11 cellular contexts compared by ENCODE assay signal in genomic region chr2:217995741-217996141, GRCh38. TPM values are rescaled to one million over a fixed set of nuclear protein-coding genes. Genes with fewer than 3 reads are reported as not detected.
DNase-seq lines count a peak whose midpoint lies in the region; ATAC-seq, FAIRE-seq and TF ChIP-seq lines count a peak whose summit lies in the region.
"Had no signal": no experiment of that assay in that cellular context is flagged by ENCODE, and none has a peak within 500 bp of the region (broad histone marks: within the 10 kb centered on the region; RNA-seq: fewer than 3 reads in every experiment).

No MANE protein-coding gene starts in this region.

- no TSS peak for BruUV-seq in IMR-90 (replicated peaks; lab: Mats Ljungman, UMichigan)

- H3K27ac ChIP-seq in IMR-90 (ENCODE audit: insufficient read depth, low read length) (peak overlapping the region; percentile 81), endodermal cell (ENCODE audit: low read depth, low read length) (no peak overlapping the region), mesenchymal stem cell (ENCODE audit: low read length, poor library complexity, severe bottlenecking) (no peak overlapping the region), thoracic aorta (peak overlapping the region; percentile 62 to 74), small intestine (ENCODE audit: low read depth in 1 of 2, low read length in 1 of 2) (no peak overlapping the region)

- CTCF ChIA-PET in IMR-90 (lab: Yijun Ruan, JAX), result no interaction called here

- H2AK5ac ChIP-seq in IMR-90 (ENCODE audit: low read depth, low read length) (peak overlapping the region; percentile 94), mesenchymal stem cell (ENCODE audit: low read length, severe bottlenecking) (peak overlapping the region; percentile 58)

- H3K4me2 ChIP-seq in IMR-90 (ENCODE audit: low read depth, low read length), result peak overlapping the region; percentile 20; the same call in 1 of the 2 replicates
- H3K4me2 ChIP-seq in mesenchymal stem cell (ENCODE audit: low read length, poor library complexity, severe bottlenecking), result no peak overlapping the region

- H4K91ac ChIP-seq in IMR-90 (ENCODE audit: insufficient read depth, low read depth, low read length) (peak overlapping the region; percentile 98), mesenchymal stem cell (ENCODE audit: low read length) (peak overlapping the region; percentile 62)

- H4K20me1 ChIP-seq in IMR-90 (ENCODE audit: insufficient read depth, low read length), result peaks cover 20% of the 10 kb centered on the region; the same call in 1 of the 2 replicates

- peak overlapping the region; percentile 92 for H3K4ac ChIP-seq in IMR-90 (ENCODE audit: low read depth, low read length)
- no peak overlapping the region for H3K4ac ChIP-seq in mesenchymal stem cell (ENCODE audit: low read depth in 1 of 2, low read length in 2 of 2)

- H3K27me3 ChIP-seq in IMR-90 (ENCODE audit: control insufficient read depth, insufficient read depth, low read length) (no peaks in the 10 kb centered on the region), endodermal cell (ENCODE audit: control insufficient read depth, insufficient read depth, low read length, poor library complexity, severe bottlenecking) (no peaks in the 10 kb centered on the region), mesenchymal stem cell (ENCODE audit: control insufficient read depth in 1 of 2, insufficient read depth in 1 of 2, low read length in 2 of 2) (peaks cover 0 to 5% of the 10 kb centered on the region in 2 experiments), thoracic aorta (replicated peaks; ENCODE audit: insufficient read depth) (no peaks in the 10 kb centered on the region), small intestine (ENCODE audit: control insufficient read depth in 2 of 2, insufficient read depth in 2 of 2, low read length in 2 of 2) (no peaks in the 10 kb centered on the region)

- H3K14ac ChIP-seq in IMR-90 (replicated peaks; ENCODE audit: low read depth, low read length) (peak overlapping the region; percentile 60), mesenchymal stem cell (ENCODE audit: low read length in 2 of 2) (peak overlapping the region in 1 of 2 experiments; percentile 71)

- H3K27me3 Mint-ChIP-seq in endodermal cell (ENCODE audit: insufficient read depth), result peaks cover 3% of the 10 kb centered on the region

- in situ Hi-C loops in IMR-90 (cut with MboI; ENCODE audit: low sequenced_read_pairs), result no loop called here

- H3K4me1 ChIP-seq in IMR-90 (ENCODE audit: control insufficient read depth, insufficient read depth, low read length) (peaks cover 49% of the 10 kb centered on the region), endodermal cell (ENCODE audit: control insufficient read depth, insufficient read depth, low read length) (no peaks in the 10 kb centered on the region), mesenchymal stem cell (ENCODE audit: control insufficient read depth, insufficient read depth, low read depth, low read length) (peaks cover 29% of the 10 kb centered on the region), thoracic aorta (ENCODE audit: control insufficient read depth in 1 of 2, low read depth in 2 of 2) (peaks cover 38 to 91% of the 10 kb centered on the region in 2 donors), small intestine (ENCODE audit: control insufficient read depth in 2 of 2, insufficient read depth in 1 of 2, low read depth in 1 of 2, low read length in 1 of 2) (no peaks in the 10 kb centered on the region)

- H2AK9ac ChIP-seq in IMR-90 (replicated peaks; ENCODE audit: low read depth, low read length, poor library complexity), result peak overlapping the region; percentile 96

- DNase-seq in IMR-90 (no peak), endodermal cell (peak; percentile 67), mesenchymal stem cell (no peak), thoracic aorta (ENCODE audit: low spot score) (no peak), small intestine (no peak), GM12892 (ENCODE audit: insufficient read length) (no peak)
- DNase-seq in activated T-cell treated with anti-CD3 and anti-CD28 coated beads, Interleukin-2, amount 50 U/mL, for 1 hour, result no peak
- DNase-seq in effector CD4-positive, alpha-beta T cell, result no peak
- DNase-seq: DND-41, NCI-H1417 had no signal

- H3K79me1 ChIP-seq in IMR-90 (ENCODE audit: low read depth in 1 of 2, low read length in 2 of 2), result peaks cover 42 to 95% of the 10 kb centered on the region in 2 experiments; a peak in 3 of 4 replicates
- H3K79me1 ChIP-seq in mesenchymal stem cell (replicated peaks; ENCODE audit: low read length, poor library complexity, severe bottlenecking), result no peaks in the 10 kb centered on the region

- H3K9me3 ChIP-seq in IMR-90 (ENCODE audit: control insufficient read depth, insufficient read depth, low read length) (no peaks in the 10 kb centered on the region), endodermal cell (ENCODE audit: control insufficient read depth, low read length) (no peaks in the 10 kb centered on the region), mesenchymal stem cell (ENCODE audit: control insufficient read depth, low read length) (no peaks in the 10 kb centered on the region), thoracic aorta (no peaks in the 10 kb centered on the region), small intestine (ENCODE audit: control insufficient read depth, low read depth) (no peaks in the 10 kb centered on the region)

- H4K8ac ChIP-seq in IMR-90 (ENCODE audit: low read depth in 2 of 2, low read length in 2 of 2) (peak overlapping the region; percentile 70 to 88; a peak in 3 of 4 replicates), mesenchymal stem cell (ENCODE audit: low read length) (peak overlapping the region; percentile 27)

- H3K56ac ChIP-seq in IMR-90 (ENCODE audit: extremely low read depth, insufficient read depth, low read length), result peak overlapping the region; percentile 69; the same call in 1 of the 2 replicates

- H3K36me3 Mint-ChIP-seq in endodermal cell (ENCODE audit: low read depth), result no peaks in the 10 kb centered on the region

- peak overlapping the region; percentile 96 for H2BK20ac ChIP-seq in IMR-90 (ENCODE audit: low read depth, low read length)

- WGBS in IMR-90 (ENCODE audit: extremely low coverage in 2 of 2, insufficient read length in 1 of 2), 2 experiments, result no CpG with 5 or more reads among the region's 7 CpGs
- WGBS in endodermal cell (ENCODE audit: insufficient coverage in 1 of 2, insufficient read length in 1 of 2), 2 experiments, result 68% methylated on average over 6 of the region's 7 CpGs; no CpG with 5 or more reads in 1 of the 2 experiments
- 55% methylated on average over 4 of the region's 7 CpGs for WGBS in mesenchymal stem cell
- 11 to 12% (median 12%) methylated on average over 7 of the region's 7 CpGs for WGBS in small intestine, 3 donors

- TF ChIP-seq CTCF in IMR-90 (conservative IDR thresholded peaks at IDR 0.05; ENCODE audit: low read depth, low read length), result no peak
- TF ChIP-seq CTCF in endodermal cell (conservative IDR thresholded peaks at IDR 0.05), result no peak
- TF ChIP-seq CTCF in thoracic aorta (IDR thresholded peaks at IDR 0.05), result no peak

- dilution Hi-C loops in IMR-90 (cut with HindIII; ENCODE audit: low sequenced_read_pairs, unreplicated experiment), result no loop called here

- H3K18ac ChIP-seq in IMR-90 (ENCODE audit: low read depth, low read length) (peak overlapping the region; percentile 54), mesenchymal stem cell (ENCODE audit: low read depth in 1 of 2, low read length in 2 of 2) (peak overlapping the region; percentile 78 to 80)

- peak; percentile 21; the same call in 1 of the 2 replicates for ATAC-seq in IMR-90 (ENCODE audit: low read depth)
- ATAC-seq in thoracic aorta (ENCODE audit: insufficient number of reproducible peaks, low FRiP score, low read depth), result no peak

- intact Hi-C loops in IMR-90 (cut with micrococcal nuclease), result no loop called here

- H2BK120ac ChIP-seq in IMR-90 (ENCODE audit: low read depth, low read length) (peak overlapping the region; percentile 86), mesenchymal stem cell (ENCODE audit: low read depth, low read length) (peak overlapping the region; percentile 6)

- H3K4me1 Mint-ChIP-seq in endodermal cell, result peaks cover 8% of the 10 kb centered on the region

- POLR2A ChIA-PET in IMR-90 (lab: Charles Lee; ENCODE audit: unreplicated experiment), result no interaction called here

- peak overlapping the region in 1 of 2 experiments; percentile 82 for H2BK12ac ChIP-seq in mesenchymal stem cell (ENCODE audit: low read length in 2 of 2)

- H3K27ac Mint-ChIP-seq in endodermal cell, result no peak overlapping the region

- H2BK15ac ChIP-seq in IMR-90 (ENCODE audit: low read depth, low read length) (peak overlapping the region; percentile 76; the same call in 2 of the 3 replicates), mesenchymal stem cell (ENCODE audit: low read depth, poor library complexity, severe bottlenecking) (peak overlapping the region; percentile 60)

- H2BK5ac ChIP-seq in IMR-90 (ENCODE audit: low read depth, low read length, poor library complexity, severe bottlenecking) (peak overlapping the region; percentile 94), mesenchymal stem cell (ENCODE audit: low read depth, low read length, poor library complexity, severe bottlenecking) (no peak overlapping the region)

- H3K23ac ChIP-seq in IMR-90 (ENCODE audit: low read depth, low read length) (peak overlapping the region; percentile 88; the same call in 1 of the 2 replicates), mesenchymal stem cell (ENCODE audit: low read length in 2 of 2) (no peak overlapping the region)

- H3K4me3 Mint-ChIP-seq in endodermal cell, result no peak overlapping the region

- no peaks in the 10 kb centered on the region for H3K9me3 Mint-ChIP-seq in endodermal cell

- TF ChIP-seq RAD21 in IMR-90 (IDR thresholded peaks at IDR 0.05; ENCODE audit: low read length), result no peak

- H2AFZ ChIP-seq in IMR-90 (replicated peaks; ENCODE audit: low read length, poor library complexity) (peak overlapping the region; percentile 84), mesenchymal stem cell (ENCODE audit: low read depth, low read length) (no peak overlapping the region)

- H3K9me1 ChIP-seq in IMR-90 (ENCODE audit: insufficient read depth, low read length), result peaks cover 36% of the 10 kb centered on the region

- H3K9ac ChIP-seq in IMR-90 (ENCODE audit: low read depth, low read length) (peak overlapping the region; percentile 6; the same call in 1 of the 2 replicates), endodermal cell (ENCODE audit: extremely low read depth, low read length, poor library complexity, severe bottlenecking) (no peak overlapping the region), mesenchymal stem cell (ENCODE audit: low read length) (peak overlapping the region; percentile 84)

- peak overlapping the region; percentile 36 for H4K5ac ChIP-seq in IMR-90 (ENCODE audit: low read depth, low read length)

- FAIRE-seq in small intestine (lab: Jason Lieb, UNC), result no peak
- FAIRE-seq in GM12892 (lab: Jason Lieb, UNC), result no peak
- FAIRE-seq: HTR-8/SVneo had no signal

- no peak for TF ChIP-seq POLR2A in IMR-90 (IDR thresholded peaks at IDR 0.05; ENCODE audit: low read depth, low read length)
- no peak for TF ChIP-seq POLR2A in GM12892 (IDR thresholded peaks at IDR 0.05; ENCODE audit: low read depth, low read length)

- H3K36me3 ChIP-seq in IMR-90 (ENCODE audit: control insufficient read depth, insufficient read depth, low read length) (peaks cover 6% of the 10 kb centered on the region; the same call in 1 of the 2 replicates), endodermal cell (ENCODE audit: control insufficient read depth, insufficient read depth, low read length) (no peaks in the 10 kb centered on the region), mesenchymal stem cell (ENCODE audit: control insufficient read depth in 1 of 2, insufficient read depth in 2 of 2, low read depth in 1 of 2, low read length in 2 of 2) (peaks cover 0 to 35% of the 10 kb centered on the region in 2 experiments), thoracic aorta (peaks cover 13% of the 10 kb centered on the region), small intestine (ENCODE audit: control insufficient read depth in 2 of 2, insufficient read depth in 2 of 2, low read length in 2 of 2) (no peaks in the 10 kb centered on the region)

- no peak overlapping the region for H3K4me3 ChIP-seq in IMR-90 (ENCODE audit: insufficient read depth, low read depth, low read length)
- no peak overlapping the region for H3K4me3 ChIP-seq in endodermal cell (ENCODE audit: low read length)
- peak overlapping the region in 1 of 2 experiments; percentile 71 for H3K4me3 ChIP-seq in mesenchymal stem cell (ENCODE audit: insufficient read depth in 1 of 2, low read depth in 1 of 2, low read length in 2 of 2)
- H3K4me3 ChIP-seq in thoracic aorta, result peak overlapping the region; percentile 46
- no peak overlapping the region for H3K4me3 ChIP-seq in small intestine (ENCODE audit: low read depth in 1 of 2, low read length in 2 of 2)

RNA-seq across cellular contexts. Expression of gene TNS1, which starts 7.1 kb away (rescaled TPM):
- total RNA-seq in IMR-90 (2012; rRNA removed) (41.9 and 45.2 TPM in 2 replicates), endodermal cell (1 to 10 TPM; 3.3 to 4.2 TPM), thoracic aorta (1,000 to 10,000 TPM; 1,836 to 2,296 TPM)
- polyA plus RNA-seq in IMR-90 (2012; rRNA removed) (40.3 and 41.1 TPM in 2 replicates), small intestine (10 to 100 TPM in 1 of 3 donors, 1 to 10 TPM in 2; 1.3 to 52.1 (median 8.6) TPM)
- 17.3 and 23.8 TPM in 2 replicates for polyA plus RNA-seq in IMR-90 (2012; cell fraction: cytosol; rRNA removed)
- polyA plus RNA-seq in IMR-90 (2012; cell fraction: nucleus; rRNA removed; ENCODE audit: low replicate concordance), result 68.3 and 71.1 TPM in 2 replicates
- 5.6 TPM for polyA plus RNA-seq in endodermal cell (2013, experiment 1 of 2)
- 7.2 TPM for polyA plus RNA-seq in endodermal cell (2013, experiment 2 of 2)
- 6.3 TPM for polyA plus RNA-seq in mesenchymal stem cell (2013, experiment 1 of 2)
- 5.1 TPM for polyA plus RNA-seq in mesenchymal stem cell (2013, experiment 2 of 2)
- polyA plus RNA-seq in GM12892 (2012; ENCODE audit: missing spikeins), result 1.6 TPM

Comparison
In these comparisons a context has a peak if more than half of its experiments do, and no peak if none do; other contexts are left out.
1. H3K27ac ChIP-seq: peak in IMR-90 (single experiment) and thoracic aorta (2 of 2); none in endodermal cell (single experiment), mesenchymal stem cell (single experiment) and small intestine (0 of 2).
2. RNA of gene TNS1, which starts 7.1 kb away (total RNA-seq): 1,836 to 2,296 TPM in thoracic aorta; 41.9 to 45.2 TPM in IMR-90 and 3.3 to 4.2 TPM in endodermal cell; every median in the first group is over 10 times any median in the second.